In genomic region chr2:231710751-231711676, GRCh38 we compare ENCODE assay signal across 8 cellular contexts. TPM values are rescaled to one million over a fixed set of nuclear protein-coding genes. Genes with fewer than 3 reads are reported as not detected.
DNase-seq lines count a peak whose midpoint lies in the region; ATAC-seq and TF ChIP-seq lines count a peak whose summit lies in the region.

No MANE protein-coding gene starts in this region.

- peak overlapping the region; percentile 88 for H3K4me3 Mint-ChIP-seq in Caco-2 (ENCODE audit: unreplicated experiment)

- CTCF ChIA-PET in Caco-2 (lab: Charles Lee): no interaction called here

- TF ChIP-seq CTCF in Caco-2 (IDR thresholded peaks at IDR 0.05; ENCODE audit: insufficient read depth in 1 of 2, low read depth in 1 of 2, low read length in 1 of 2, severe bottlenecking in 1 of 2, unreplicated experiment in 1 of 2): no peak
- no peak for TF ChIP-seq CTCF in Loucy (conservative IDR thresholded peaks at IDR 0.05; ENCODE audit: low read length)
- TF ChIP-seq CTCF in adrenal gland (IDR thresholded peaks at IDR 0.05): peak in 1 of 6 experiments; percentile 26
- TF ChIP-seq CTCF in smooth muscle cell (IDR thresholded peaks at IDR 0.05; ENCODE audit: borderline replicate concordance, insufficient read depth, poor library complexity, severe bottlenecking): no peak

- WGBS in adrenal gland, 4 donors: 3 to 14% (median 5%) methylated on average over 13 to 48 of the region's 48 CpGs
- WGBS in smooth muscle cell (ENCODE audit: low lambda C conversion rate): 10% methylated on average over 48 of the region's 48 CpGs

- POLR2A ChIA-PET in Caco-2 (lab: Charles Lee): no interaction called here

- H3K9ac ChIP-seq in Loucy (ENCODE audit: low read depth, low read length, poor library complexity, severe bottlenecking) (peak overlapping the region; percentile 100), smooth muscle cell (ENCODE audit: low read depth) (peak overlapping the region; percentile 73)

- H3K79me2 ChIP-seq in Loucy (ENCODE audit: insufficient read depth, low read length): peaks cover 90% of the 10 kb centered on the region
- H3K79me2 ChIP-seq in smooth muscle cell (ENCODE audit: low read depth): peaks cover 42% of the 10 kb centered on the region

- H3K4me3 ChIP-seq in Caco-2 (ENCODE audit: low read depth, low read length) (peak overlapping the region; percentile 89), Loucy (ENCODE audit: low read length, poor library complexity, severe bottlenecking) (peak overlapping the region; percentile 100), adrenal gland (peak overlapping the region in 3 of 4 donors; percentile 49 to 84 (median 68)), iPS-18c (ENCODE audit: insufficient read depth, low read depth, low read length) (peak overlapping the region; percentile 83), smooth muscle cell (peak overlapping the region; percentile 98)

- peak; percentile 8 to 29 for TF ChIP-seq POLR2A in adrenal gland (IDR thresholded peaks at IDR 0.05)

- H3K4me2 ChIP-seq in Loucy (ENCODE audit: low read depth, low read length, poor library complexity, severe bottlenecking) (peak overlapping the region; percentile 100), smooth muscle cell (peak overlapping the region; percentile 97)

- H3K9me2 ChIP-seq in Loucy (replicated peaks; ENCODE audit: low read depth, low read length): no peaks in the 10 kb centered on the region

- BruUV-seq in Caco-2 (replicated peaks; lab: Mats Ljungman, UMichigan): no TSS peak

- H3K27ac ChIP-seq in adrenal gland (peak overlapping the region; percentile 35 to 100 (median 97)), smooth muscle cell (ENCODE audit: low read depth) (peak overlapping the region; percentile 56)

- DNase-seq in Caco-2 (peak in 1 of 2 experiments; percentile 41), adrenal gland (peak in 5 of 7 donors; percentile 41 to 69 (median 46)), smooth muscle cell (lab: John Stamatoyannopoulos, UW; ENCODE audit: unreplicated experiment) (no peak), kidney glomerular epithelial cell (lab: John Stamatoyannopoulos, UW) (no peak)

- H2AFZ ChIP-seq in Loucy (ENCODE audit: low read length): no peak overlapping the region
- no peak overlapping the region for H2AFZ ChIP-seq in smooth muscle cell (ENCODE audit: low read depth)

- peaks cover 14% of the 10 kb centered on the region for H3K4me1 Mint-ChIP-seq in Caco-2 (ENCODE audit: low read depth, unreplicated experiment)

- H4K20me1 ChIP-seq in Loucy (ENCODE audit: insufficient read depth, low read length, poor library complexity, severe bottlenecking) (peaks cover 59% of the 10 kb centered on the region), smooth muscle cell (ENCODE audit: low read depth) (peaks cover 67% of the 10 kb centered on the region)

- H3K36me3 Mint-ChIP-seq in Caco-2 (ENCODE audit: insufficient read depth, unreplicated experiment): peaks cover 96% of the 10 kb centered on the region

- H3K36me3 ChIP-seq in Caco-2 (ENCODE audit: control insufficient read depth, insufficient read depth, low read length): peaks cover 3% of the 10 kb centered on the region
- peaks cover 59% of the 10 kb centered on the region for H3K36me3 ChIP-seq in Loucy (ENCODE audit: insufficient read depth, low read length)
- peaks cover 0 to 26% of the 10 kb centered on the region in 2 donors for H3K36me3 ChIP-seq in adrenal gland (replicated peaks in 1 of 2)
- no peaks in the 10 kb centered on the region for H3K36me3 ChIP-seq in smooth muscle cell (ENCODE audit: low read depth)

- H3K9me3 Mint-ChIP-seq in Caco-2 (ENCODE audit: unreplicated experiment): no peaks in the 10 kb centered on the region

- ATAC-seq in esophagus mucosa: no peak
- no peak for ATAC-seq in GM18517 (IDR thresholded peaks at IDR 0.05; ENCODE audit: unreplicated experiment)

- H3K27ac Mint-ChIP-seq in Caco-2 (ENCODE audit: unreplicated experiment): peak overlapping the region; percentile 79

- H3K27me3 ChIP-seq in Caco-2 (replicated peaks; ENCODE audit: control insufficient read depth, insufficient read depth, low read length) (no peaks in the 10 kb centered on the region), Loucy (ENCODE audit: insufficient read depth, low read length, poor library complexity, severe bottlenecking) (peaks cover 45% of the 10 kb centered on the region), adrenal gland (no peaks in the 10 kb centered on the region), smooth muscle cell (ENCODE audit: low read depth) (no peaks in the 10 kb centered on the region)

- no peaks in the 10 kb centered on the region for H3K9me3 ChIP-seq in Caco-2
- no peaks in the 10 kb centered on the region for H3K9me3 ChIP-seq in Loucy (ENCODE audit: insufficient read depth, low read depth, low read length)
- no peaks in the 10 kb centered on the region for H3K9me3 ChIP-seq in adrenal gland (replicated peaks in 1 of 3)
- no peaks in the 10 kb centered on the region for H3K9me3 ChIP-seq in iPS-18c (ENCODE audit: control insufficient read depth, insufficient read depth, low read length)
- no peaks in the 10 kb centered on the region for H3K9me3 ChIP-seq in smooth muscle cell (replicated peaks; ENCODE audit: low read depth)

- no peaks in the 10 kb centered on the region for H3K27me3 Mint-ChIP-seq in Caco-2 (ENCODE audit: insufficient read depth, unreplicated experiment)

- intact Hi-C loops in Caco-2 (cut with micrococcal nuclease; ENCODE audit: unreplicated experiment) (loop anchor here (10.0 kb wide), 1 partner anchor 74 kb away; the partner anchor contains the start of genes COPS7B and PDE6D), adrenal gland (cut with DNase I) (loop anchor here in 1 of 2 donors (5.0 kb wide), 1 partner anchor 99 kb away; no protein-coding TSS in a partner anchor)

- H3F3A ChIP-seq in Loucy (ENCODE audit: low read depth): peaks cover 28% of the 10 kb centered on the region
- H3F3A ChIP-seq in smooth muscle cell (ENCODE audit: low read depth): peaks cover 33% of the 10 kb centered on the region

- peaks cover 11% of the 10 kb centered on the region for H3K4me1 ChIP-seq in Caco-2
- H3K4me1 ChIP-seq in Loucy (ENCODE audit: insufficient read depth, low read length, poor library complexity, severe bottlenecking): peaks cover 26% of the 10 kb centered on the region
- H3K4me1 ChIP-seq in adrenal gland (replicated peaks in 1 of 2): peaks cover 17 to 38% of the 10 kb centered on the region in 2 donors
- peaks cover 12% of the 10 kb centered on the region for H3K4me1 ChIP-seq in smooth muscle cell (ENCODE audit: low read depth)

RNA-seq across cellular contexts. Expression of gene PTMA, which starts 2.7 kb away (rescaled TPM):
- total RNA-seq in Caco-2 (2022) (597 and 669 TPM in 2 replicates), adrenal gland (100 to 1,000 TPM; 346 to 719 (median 451) TPM), smooth muscle cell (576 and 655 TPM in 2 replicates), esophagus mucosa (924 TPM)
- polyA plus RNA-seq in adrenal gland (1,000 to 10,000 TPM; 1,074 to 1,198 (median 1,079) TPM), smooth muscle cell (615 and 653 TPM in 2 replicates)

Comparison
In these comparisons a context has a peak if more than half of its experiments do, and no peak if none do; other contexts are left out.
1. DNase-seq: peak in adrenal gland (5 of 7); none in smooth muscle cell (single experiment) and kidney glomerular epithelial cell (single experiment).
2. Peak in every context shown above with its lines, with median percentiles within 50 percentile points of each other: H3K4me3 ChIP-seq.